3 cellular contexts compared by ENCODE assay signal in genomic region chr1:6450486-6450885, GRCh38. TPM values are rescaled to one million over a fixed set of nuclear protein-coding genes. Genes with fewer than 3 reads are reported as not detected.
"Had no signal": no experiment of that assay in that cellular context is flagged by ENCODE, and none has a peak within 500 bp of the region (broad histone marks: within the 10 kb centered on the region; RNA-seq: fewer than 3 reads in every experiment).

No MANE protein-coding gene starts in this region.

RNA-seq across cellular contexts. Expression of gene HES2, which starts 30.8 kb away (rescaled TPM):
- total RNA-seq: ascending aorta, cardiac muscle cell, esophagus muscularis mucosa had no signal
- polyA plus RNA-seq: cardiac muscle cell had no signal
